ENCODE assay signal across 8 cellular contexts in genomic region chr17:21252875-21253645, GRCh38. TPM values are rescaled to one million over a fixed set of nuclear protein-coding genes. Genes with fewer than 3 reads are reported as not detected.
DNase-seq lines count a peak whose midpoint lies in the region; ATAC-seq, FAIRE-seq and TF ChIP-seq lines count a peak whose summit lies in the region.

Gene NATD1 (minus strand): TSS chr17:21253410. CDS start chr17:21253264, 146 bp downstream.

- peak within 1 kb of the TSS; percentile 95 for H2AFZ ChIP-seq in endothelial cell of umbilical vein (ENCODE audit: low read depth, low read length)

- peak within 1 kb of the TSS; percentile 61 for H3K4me3 ChIP-seq in AG09309 (ENCODE audit: control insufficient read depth, low read depth, low read length)
- H3K4me3 ChIP-seq in NT2/D1 (ENCODE audit: insufficient read length, low read depth), result peak within 1 kb of the TSS; percentile 56
- peak within 1 kb of the TSS; percentile 14 to 61 (median 40) for H3K4me3 ChIP-seq in endothelial cell of umbilical vein (replicated peaks in 1 of 3; ENCODE audit: insufficient read depth in 1 of 3, low read depth in 1 of 3, low read length in 3 of 3)

- CTCF ChIA-PET in endothelial cell of umbilical vein (lab: Charles Lee), result interaction anchor here (0.6 to 2.1 kb wide), 4 partner anchors 27 to 260 kb away, joined by 3 to 11 read pairs (median 4); no protein-coding TSS in a partner anchor

- BruUV-seq in endothelial cell of umbilical vein (replicated peaks; lab: Mats Ljungman, UMichigan), result no TSS peak

- TF ChIP-seq POLR2A in endothelial cell of umbilical vein (IDR thresholded peaks at IDR 0.05; ENCODE audit: low read depth, low read length), result no peak

- H3K9me1 ChIP-seq in endothelial cell of umbilical vein (replicated peaks; ENCODE audit: control insufficient read depth, extremely low read depth, insufficient read depth, low read length), result no peaks in the 10 kb centered on the region

- no peak for TF ChIP-seq CTCF in AG09309 (IDR thresholded peaks at IDR 0.05; ENCODE audit: control insufficient read depth, insufficient read depth, low read depth, low read length, missing control alignments)
- TF ChIP-seq CTCF in endothelial cell of umbilical vein (IDR thresholded peaks at IDR 0.05; ENCODE audit: extremely low read depth in 1 of 2, insufficient read depth in 1 of 2, low read depth in 1 of 2, low read length in 2 of 2), result no peak

- intact Hi-C loops in endothelial cell of umbilical vein (cut with micrococcal nuclease), result loop anchor here (1.0 kb wide), 3 partner anchors 35 to 210 kb away; partner anchors contain the start of genes TMEM11 and USP22

- no peaks in the 10 kb centered on the region for H3K79me2 ChIP-seq in endothelial cell of umbilical vein (ENCODE audit: control insufficient read depth, insufficient read depth, low read length)

- no peaks in the 10 kb centered on the region for H3K36me3 ChIP-seq in NT2/D1 (ENCODE audit: insufficient read depth, insufficient read length, low read length)
- no peaks in the 10 kb centered on the region for H3K36me3 ChIP-seq in endothelial cell of umbilical vein (ENCODE audit: control insufficient read depth in 2 of 2, extremely low read depth in 1 of 2, insufficient read depth in 2 of 2, low read length in 2 of 2)

- H3K9ac ChIP-seq in NT2/D1 (ENCODE audit: insufficient read length, low read depth), result peak within 1 kb of the TSS; percentile 76
- peak within 1 kb of the TSS; percentile 39 for H3K9ac ChIP-seq in endothelial cell of umbilical vein (replicated peaks; ENCODE audit: extremely low read depth, insufficient read depth, low read length)

- FAIRE-seq in endothelial cell of umbilical vein (lab: Jason Lieb, UNC), result peak; percentile 80

- peak within 1 kb of the TSS; percentile 76 for H3K4me2 ChIP-seq in endothelial cell of umbilical vein (ENCODE audit: insufficient read depth, low read length)

- H3K4me1 ChIP-seq in NT2/D1 (ENCODE audit: insufficient read depth, insufficient read length) (no peaks in the 10 kb centered on the region), endothelial cell of umbilical vein (ENCODE audit: control insufficient read depth, extremely low read depth, insufficient read depth, low read length) (peaks cover 8% of the 10 kb centered on the region)

- H3K27ac ChIP-seq in endothelial cell of umbilical vein (ENCODE audit: insufficient read depth, low read depth, low read length), result no peak within 1 kb of the TSS

- H4K20me1 ChIP-seq in endothelial cell of umbilical vein (replicated peaks; ENCODE audit: control insufficient read depth, extremely low read depth, insufficient read depth, low read length), result no peaks in the 10 kb centered on the region

- H3K27me3 ChIP-seq in NT2/D1 (ENCODE audit: insufficient read depth, insufficient read length) (peaks cover 13% of the 10 kb centered on the region), endothelial cell of umbilical vein (ENCODE audit: control insufficient read depth in 2 of 2, insufficient read depth in 2 of 2, low read length in 2 of 2) (no peaks in the 10 kb centered on the region)

- H3K9me3 ChIP-seq in NT2/D1 (ENCODE audit: insufficient read depth, low read length) (no peaks in the 10 kb centered on the region), endothelial cell of umbilical vein (replicated peaks; ENCODE audit: control insufficient read depth, insufficient read depth, low read length) (no peaks in the 10 kb centered on the region)

- POLR2A ChIA-PET in endothelial cell of umbilical vein (lab: Charles Lee), result no interaction called here

- peak; percentile 75 for ATAC-seq in GM19043 (IDR thresholded peaks at IDR 0.05; ENCODE audit: low read depth, unreplicated experiment)
- peak; percentile 72 for ATAC-seq in HG03342 (IDR thresholded peaks at IDR 0.05; ENCODE audit: unreplicated experiment)

- dilution Hi-C loops in endothelial cell of umbilical vein (cut with MboI; ENCODE audit: extremely low pct_ligation_motif_present, low sequenced_read_pairs), result no loop called here

- no peak for DNase-seq in AG09309 (ENCODE audit: low read depth)
- DNase-seq in NT2/D1 (ENCODE audit: low read depth, low spot score), result peak; percentile 68
- DNase-seq in activated CD8-positive, alpha-beta memory T cell treated with anti-CD3 and anti-CD28 coated beads, Interleukin-2, amount 50 U/mL, for 24 hours (ENCODE audit: extremely low read depth), result peak; percentile 36
- DNase-seq in endothelial cell of umbilical vein (ENCODE audit: low read depth, low spot score), result peak; percentile 80
- DNase-seq in midbrain (lab: John Stamatoyannopoulos, UW), result peak; percentile 87
- peak; percentile 56 to 63 for DNase-seq in stimulated activated CD8-positive, alpha-beta memory T cell treated with anti-CD3 and anti-CD28 coated beads, Interleukin-15, amount 100 ng/mL, for 4 hours (ENCODE audit: low read depth in 2 of 2)

TF ChIP-seq in endothelial cell of umbilical vein, 7 proteins besides CTCF, POLR2A, EP300 and RAD21:
- peak; percentile 87 for TF ChIP-seq MAX (IDR thresholded peaks at IDR 0.05; ENCODE audit: insufficient read depth, insufficient read length)
- TF ChIP-seq FOS (IDR thresholded peaks at IDR 0.05; ENCODE audit: borderline replicate concordance, insufficient read depth, low read length), result no peak
- no peak for TF ChIP-seq MYC (IDR thresholded peaks at IDR 0.05; ENCODE audit: low read depth, low read length)
- peak; percentile 14 for TF ChIP-seq EZH2 (IDR thresholded peaks at IDR 0.05; ENCODE audit: borderline replicate concordance, low read depth, low read length, severe bottlenecking)
- TF ChIP-seq JUN (IDR thresholded peaks at IDR 0.05; ENCODE audit: borderline replicate concordance, insufficient read depth, insufficient read length, low read depth), result no peak

RNA-seq across cellular contexts. Expression of gene NATD1, which starts in this region (rescaled TPM):
- total RNA-seq in endothelial cell of umbilical vein, result 7.2 and 8.1 TPM in 2 replicates
- polyA plus RNA-seq in endothelial cell of umbilical vein, result 6.9 and 7.0 TPM in 2 replicates
- 6.2 and 7.6 TPM in 2 replicates for polyA plus RNA-seq in endothelial cell of umbilical vein (2011; cell fraction: cytosol; rRNA removed)
- polyA plus RNA-seq in endothelial cell of umbilical vein (2011; cell fraction: nucleus; rRNA removed), result 4.6 and 5.3 TPM in 2 replicates
- 4.0 and 7.0 TPM in 2 replicates for polyA plus RNA-seq in endothelial cell of umbilical vein (2012)
- 6.2 and 6.7 TPM in 2 replicates for polyA minus RNA-seq in endothelial cell of umbilical vein
- 1.5 TPM for polyA minus RNA-seq in endothelial cell of umbilical vein (2011; cell fraction: cytosol; rRNA and poly(A)+ RNA removed)
- polyA minus RNA-seq in endothelial cell of umbilical vein (2011; cell fraction: nucleus; rRNA and poly(A)+ RNA removed), result 2.9 and 4.6 TPM in 2 replicates
